In the genomic region with DNA sequence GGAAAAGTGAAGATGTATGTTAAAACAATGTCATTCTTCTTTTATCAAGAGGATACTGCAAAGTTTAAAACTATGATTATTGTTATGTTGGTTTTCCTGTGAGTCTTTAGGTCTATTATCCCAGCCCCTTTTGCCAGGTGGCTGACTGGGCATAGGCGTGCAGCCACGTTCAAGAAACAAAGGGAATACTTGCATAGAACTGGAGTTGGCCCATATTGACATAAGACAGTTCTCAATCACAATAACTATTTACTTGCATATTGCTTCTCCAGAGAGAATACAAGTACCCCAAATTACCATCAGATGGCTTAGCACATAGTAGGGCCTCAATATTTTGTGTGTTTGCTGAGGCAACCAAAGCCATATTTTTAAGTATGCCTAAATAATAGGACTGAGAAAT, we compare ENCODE assay signal across 17 cellular contexts.
DNase-seq lines count a peak whose midpoint lies in the region; ATAC-seq, FAIRE-seq and TF ChIP-seq lines count a peak whose summit lies in the region.
"Had no signal": no experiment of that assay in that cellular context is flagged by ENCODE, and none has a peak within 500 bp of the region (broad histone marks: within the 10 kb centered on the region; RNA-seq: fewer than 3 reads in every experiment).

No MANE protein-coding gene starts in this region.

- no peak for FAIRE-seq in K562 (lab: Jason Lieb, UNC)
- FAIRE-seq in HTR-8/SVneo (lab: Jason Lieb, UNC): no peak
- FAIRE-seq: GM12892, H1 had no signal

- H3K9ac ChIP-seq in H9 (ENCODE audit: extremely low read depth, insufficient read length, low read length): no peak overlapping the region
- no peak overlapping the region for H3K9ac ChIP-seq in HUES64 (ENCODE audit: low read depth, low read length)
- no peak overlapping the region for H3K9ac ChIP-seq in K562 (ENCODE audit: insufficient read depth in 1 of 2, low read depth in 2 of 2, low read length in 2 of 2)
- H3K9ac ChIP-seq in MM.1S (ENCODE audit: low read length): no peak overlapping the region

- H3K79me2 ChIP-seq in H9 (ENCODE audit: insufficient read depth, low read length): no peaks in the 10 kb centered on the region
- H3K79me2 ChIP-seq in K562 (ENCODE audit: control insufficient read depth, insufficient read depth, low read length): no peaks in the 10 kb centered on the region
- no peaks in the 10 kb centered on the region for H3K79me2 ChIP-seq in MM.1S (ENCODE audit: low read length)

- no peaks in the 10 kb centered on the region for H3K27me3 Mint-ChIP-seq in H9 (ENCODE audit: low read depth)
- no peaks in the 10 kb centered on the region for H3K27me3 Mint-ChIP-seq in osteocyte (ENCODE audit: unreplicated experiment)
- H3K27me3 Mint-ChIP-seq in CD14-positive monocyte (ENCODE audit: low read depth in 3 of 3): no peaks in the 10 kb centered on the region

- in situ Hi-C loops in K562 (cut with MboI): no loop called here

- no peaks in the 10 kb centered on the region for H3K36me3 ChIP-seq in HUES64 (ENCODE audit: insufficient read depth, low read length)
- H3K36me3 ChIP-seq in K562 (ENCODE audit: control insufficient read depth, insufficient read depth, low read length): no peaks in the 10 kb centered on the region
- no peaks in the 10 kb centered on the region for H3K36me3 ChIP-seq in MM.1S (replicated peaks; ENCODE audit: insufficient read depth, low read length)
- H3K36me3 ChIP-seq: BE2C had no signal

- no peak overlapping the region for H3K18ac ChIP-seq in H9 (ENCODE audit: insufficient read length, low read depth, low read length)

- H3K9me3 ChIP-seq in H9 (ENCODE audit: control insufficient read depth, low read depth, low read length) (no peaks in the 10 kb centered on the region), HUES64 (ENCODE audit: insufficient read depth, low read depth, low read length) (no peaks in the 10 kb centered on the region), K562 (replicated peaks; ENCODE audit: control insufficient read depth, insufficient read depth, low read depth, low read length) (no peaks in the 10 kb centered on the region), MM.1S (replicated peaks; ENCODE audit: insufficient read depth, low read length) (no peaks in the 10 kb centered on the region)
- H3K9me3 ChIP-seq: BE2C, Caco-2 had no signal

- no peaks in the 10 kb centered on the region for H3K79me1 ChIP-seq in H9 (ENCODE audit: insufficient read depth, low read depth, low read length, poor library complexity, severe bottlenecking)

- H4K20me1 ChIP-seq in H9 (ENCODE audit: control insufficient read depth, insufficient read depth, insufficient read length) (no peaks in the 10 kb centered on the region), K562 (replicated peaks; ENCODE audit: control insufficient read depth, insufficient read depth, low read length) (no peaks in the 10 kb centered on the region), MM.1S (ENCODE audit: insufficient read depth, low read length) (no peaks in the 10 kb centered on the region)

- no TSS peak for BruUV-seq in K562 (replicated peaks; lab: Mats Ljungman, UMichigan)

- no peak overlapping the region for H3K4me3 Mint-ChIP-seq in H9
- no peak overlapping the region for H3K4me3 Mint-ChIP-seq in osteocyte (ENCODE audit: unreplicated experiment)
- H3K4me3 Mint-ChIP-seq in CD14-positive monocyte: no peak overlapping the region
- H3K4me3 Mint-ChIP-seq: CD8-positive, alpha-beta T cell had no signal

- no peak overlapping the region for H3K14ac ChIP-seq in H9 (ENCODE audit: insufficient read depth, low read length)

- H2BK5ac ChIP-seq in H9 (ENCODE audit: insufficient read length, low read length): no peak overlapping the region

- H3K23ac ChIP-seq in H9 (ENCODE audit: insufficient read length, low read depth, low read length): no peak overlapping the region

- WGBS in H9 (ENCODE audit: extremely low coverage, insufficient read length, low lambda C conversion rate): no CpG with 5 or more reads among the region's 2 CpGs
- WGBS in HUES64: 43% methylated on average over 2 of the region's 2 CpGs
- WGBS in K562 (ENCODE audit: insufficient coverage, low coverage, missing lambda C conversion rate): 0% methylated on average over 2 of the region's 2 CpGs

- POLR2A ChIA-PET in K562 (lab: Yijun Ruan, JAX): no interaction called here

- intact Hi-C loops in K562 (cut with micrococcal nuclease): no loop called here
- intact Hi-C loops in CD14-positive monocyte (cut with micrococcal nuclease): no loop called here

- no peak for TF ChIP-seq POLR2A in K562 (conservative IDR thresholded peaks at IDR 0.05)

- no peak overlapping the region for H2BK20ac ChIP-seq in H9 (ENCODE audit: low read depth, low read length, poor library complexity, severe bottlenecking)

- no peak overlapping the region for H2BK120ac ChIP-seq in H9 (ENCODE audit: low read depth, low read length, poor library complexity, severe bottlenecking)

- no peak overlapping the region for H4K91ac ChIP-seq in H9 (ENCODE audit: insufficient read length, low read depth, low read length)

- CTCF ChIA-PET in K562 (lab: Yijun Ruan, JAX; ENCODE audit: low intra/inter-chr PET ratio): no interaction called here

- H2AFZ ChIP-seq in H9 (ENCODE audit: low read length) (no peak overlapping the region), K562 (ENCODE audit: low read depth, low read length) (no peak overlapping the region), MM.1S (ENCODE audit: low read length) (no peak overlapping the region)

- H2BK12ac ChIP-seq in H9 (ENCODE audit: insufficient read length, low read depth, low read length): no peak overlapping the region

- no peak for TF ChIP-seq RAD21 in K562 (CRISPR knock-in tag; conservative IDR thresholded peaks at IDR 0.05 in 1 of 2, IDR thresholded peaks at IDR 0.05 in 1 of 2)

- H3K4me1 ChIP-seq in H9 (ENCODE audit: insufficient read depth, low read length) (peaks cover 6% of the 10 kb centered on the region; the same call in 1 of the 2 replicates), HUES64 (ENCODE audit: insufficient read depth, low read length) (peaks cover 54% of the 10 kb centered on the region), K562 (replicated peaks in 1 of 2; ENCODE audit: control insufficient read depth in 2 of 2, insufficient read depth in 2 of 2, low read length in 2 of 2) (no peaks in the 10 kb centered on the region), MM.1S (ENCODE audit: low read length) (no peaks in the 10 kb centered on the region)
- H3K4me1 ChIP-seq: Caco-2 had no signal

- no peak for TF ChIP-seq EP300 in K562 (IDR thresholded peaks at IDR 0.05; ENCODE audit: low read length)

- H3K36me3 Mint-ChIP-seq in H9 (ENCODE audit: insufficient read depth in 1 of 3, low read depth in 3 of 3) (no peaks in the 10 kb centered on the region), osteocyte (ENCODE audit: unreplicated experiment) (peaks cover 11% of the 10 kb centered on the region), CD14-positive monocyte (no peaks in the 10 kb centered on the region)
- H3K36me3 Mint-ChIP-seq: CD8-positive, alpha-beta T cell had no signal

- no peak overlapping the region for H3K4ac ChIP-seq in H9 (ENCODE audit: low read depth, low read length)

- no peaks in the 10 kb centered on the region for H3F3A ChIP-seq in MM.1S (ENCODE audit: insufficient read depth, low read length)

- no peak overlapping the region for H3T11ph ChIP-seq in H9 (ENCODE audit: low read length)

- H2AK5ac ChIP-seq in H9 (ENCODE audit: insufficient read length, low read length): no peak overlapping the region

- no peak overlapping the region for H3K4me3 ChIP-seq in HUES64 (ENCODE audit: low read length)
- no peak overlapping the region for H3K4me3 ChIP-seq in K562
- no peak overlapping the region for H3K4me3 ChIP-seq in MM.1S (ENCODE audit: low read length)

- H3K4me1 Mint-ChIP-seq in H9 (peaks cover 41 to 59% of the 10 kb centered on the region in 2 experiments), osteocyte (ENCODE audit: unreplicated experiment) (peaks cover 48% of the 10 kb centered on the region), CD14-positive monocyte (no peaks in the 10 kb centered on the region)

- no peaks in the 10 kb centered on the region for H3K9me3 Mint-ChIP-seq in H9
- no peaks in the 10 kb centered on the region for H3K9me3 Mint-ChIP-seq in osteocyte (ENCODE audit: unreplicated experiment)
- H3K9me3 Mint-ChIP-seq in CD14-positive monocyte: no peaks in the 10 kb centered on the region
- H3K9me3 Mint-ChIP-seq: CD8-positive, alpha-beta T cell had no signal

- no peaks in the 10 kb centered on the region for H3K9me2 ChIP-seq in MM.1S (replicated peaks; ENCODE audit: insufficient read depth, low read length)

- DNase-seq in H9 (no peak), K562 (ENCODE audit: extremely low read depth in 1 of 4, low spot score in 3 of 4) (no peak), osteocyte (ENCODE audit: extremely low spot score, unreplicated experiment) (no peak), MM.1S (no peak), CD14-positive monocyte (ENCODE audit: low spot score) (no peak), HTR-8/SVneo (ENCODE audit: insufficient read length, low spot score) (no peak)
- DNase-seq: ACHN; BE2C; Caco-2; CD8-positive, alpha-beta T cell; DND-41; GDM1 had no signal

- no peaks in the 10 kb centered on the region for H3K23me2 ChIP-seq in H9 (ENCODE audit: insufficient read length, low read depth, low read length, poor library complexity, severe bottlenecking)

- H4K5ac ChIP-seq in H9 (ENCODE audit: insufficient read length, low read depth, low read length): no peak overlapping the region

- H3K9me1 ChIP-seq in K562 (ENCODE audit: control insufficient read depth, insufficient read depth, low read length): no peaks in the 10 kb centered on the region

- TF ChIP-seq CTCF in H9 (conservative IDR thresholded peaks at IDR 0.05): no peak
- no peak for TF ChIP-seq CTCF in K562 (IDR thresholded peaks at IDR 0.05 in 2 of 3, conservative IDR thresholded peaks at IDR 0.05 in 1 of 3; ENCODE audit: insufficient read depth in 2 of 3, low read depth in 1 of 3, low read length in 3 of 3)
- no peak for TF ChIP-seq CTCF in osteocyte (IDR thresholded peaks at IDR 0.05)
- TF ChIP-seq CTCF in MM.1S (IDR thresholded peaks at IDR 0.05; ENCODE audit: low read length): no peak
- TF ChIP-seq CTCF in CD14-positive monocyte (IDR thresholded peaks at IDR 0.05): no peak

- no peak overlapping the region for H2BK15ac ChIP-seq in H9 (ENCODE audit: low read depth, low read length)

- H3K56ac ChIP-seq in H9 (ENCODE audit: insufficient read length, low read depth, low read length): no peak overlapping the region

- H3K27ac ChIP-seq in H9 (ENCODE audit: insufficient read length, low read depth, low read length) (peak overlapping the region; percentile 86), HUES64 (ENCODE audit: low read depth, low read length) (peak overlapping the region; percentile 75), K562 (ENCODE audit: extremely low read depth, low read depth, low read length) (no peak overlapping the region), MM.1S (ENCODE audit: low read length) (no peak overlapping the region)
- H3K27ac ChIP-seq: C4-2B had no signal

- no peak overlapping the region for H4K8ac ChIP-seq in H9 (replicated peaks; ENCODE audit: insufficient read length, low read depth, low read length)

- peak overlapping the region in 2 of 3 experiments; percentile 91 to 95; a peak in 4 of 7 replicates for H3K27ac Mint-ChIP-seq in H9
- H3K27ac Mint-ChIP-seq in osteocyte (ENCODE audit: unreplicated experiment): peak overlapping the region; percentile 92
- no peak overlapping the region for H3K27ac Mint-ChIP-seq in CD14-positive monocyte
- H3K27ac Mint-ChIP-seq: CD8-positive, alpha-beta T cell had no signal

- H3K4me2 ChIP-seq in H9 (ENCODE audit: insufficient read depth, insufficient read length, low read length): peak overlapping the region; percentile 40
- H3K4me2 ChIP-seq in K562 (ENCODE audit: insufficient read depth, low read length): no peak overlapping the region
- H3K4me2 ChIP-seq in MM.1S (ENCODE audit: low read depth, low read length): no peak overlapping the region

- H3K27me3 ChIP-seq in H9 (ENCODE audit: insufficient read depth, low read length) (no peaks in the 10 kb centered on the region), HUES64 (ENCODE audit: insufficient read depth, low read length) (no peaks in the 10 kb centered on the region), K562 (ENCODE audit: control insufficient read depth in 2 of 2, insufficient read depth in 2 of 2, low read length in 2 of 2) (no peaks in the 10 kb centered on the region), MM.1S (replicated peaks; ENCODE audit: insufficient read depth, low read length) (no peaks in the 10 kb centered on the region)
- H3K27me3 ChIP-seq: BE2C had no signal

- ATAC-seq in K562: no peak
- ATAC-seq: CD8-positive, alpha-beta T cell; HCT116 had no signal

Comparison
In these comparisons a context has a peak if more than half of its experiments do, and no peak if none do; other contexts are left out.
1. H3K27ac ChIP-seq: peak in H9 (single experiment) and HUES64 (single experiment); none in K562 (single experiment) and MM.1S (single experiment).
2. H3K27ac Mint-ChIP-seq: peak in H9 (2 of 3) and osteocyte (single experiment); none in CD14-positive monocyte (0 of 7).